8 cellular contexts compared by ENCODE assay signal in genomic region chr22:37658133-37659065, GRCh38. TPM values are rescaled to one million over a fixed set of nuclear protein-coding genes. Genes with fewer than 3 reads are reported as not detected.
DNase-seq lines count a peak whose midpoint lies in the region; ATAC-seq and FAIRE-seq lines count a peak whose summit lies in the region.

Gene PDXP, plus strand, starts transcription at chr22:37658723. Its CDS starts 60 bp downstream, at chr22:37658783.

- peak within 1 kb of the TSS; percentile 48 for H3K4me3 ChIP-seq in endocrine pancreas (ENCODE audit: control insufficient read depth, insufficient read depth, low read length)
- peak within 1 kb of the TSS; percentile 79 to 91 for H3K4me3 ChIP-seq in mesenchymal stem cell (ENCODE audit: insufficient read depth in 1 of 2, low read depth in 1 of 2, low read length in 2 of 2)

- H3K9me3 ChIP-seq in endocrine pancreas (ENCODE audit: control insufficient read depth, low read length) (no peaks in the 10 kb centered on the region), mesenchymal stem cell (ENCODE audit: control insufficient read depth, low read length) (no peaks in the 10 kb centered on the region)

- peak within 1 kb of the TSS; percentile 10 for H2AK5ac ChIP-seq in mesenchymal stem cell (ENCODE audit: low read length, severe bottlenecking)

- peak within 1 kb of the TSS; percentile 89 for H3K4me2 ChIP-seq in mesenchymal stem cell (ENCODE audit: low read length, poor library complexity, severe bottlenecking)

- H3K27me3 ChIP-seq in endocrine pancreas (ENCODE audit: control insufficient read depth, insufficient read depth, low read length) (no peaks in the 10 kb centered on the region), mesenchymal stem cell (ENCODE audit: control insufficient read depth in 1 of 2, insufficient read depth in 1 of 2, low read length in 2 of 2) (no peaks in the 10 kb centered on the region)

- H2BK120ac ChIP-seq in mesenchymal stem cell (ENCODE audit: low read depth, low read length) = no peak within 1 kb of the TSS

- H3K9ac ChIP-seq in endocrine pancreas (ENCODE audit: control insufficient read depth, insufficient read depth, low read length) (peak within 1 kb of the TSS; percentile 48), mesenchymal stem cell (ENCODE audit: low read length) (peak within 1 kb of the TSS; percentile 86)

- H3K36me3 ChIP-seq in endocrine pancreas (ENCODE audit: control insufficient read depth, insufficient read depth, low read length) (no peaks in the 10 kb centered on the region), mesenchymal stem cell (ENCODE audit: control insufficient read depth in 1 of 2, insufficient read depth in 2 of 2, low read depth in 1 of 2, low read length in 2 of 2) (peaks cover 2 to 32% of the 10 kb centered on the region in 2 experiments)

- ATAC-seq in GM21367 (IDR thresholded peaks at IDR 0.05; ENCODE audit: unreplicated experiment) = peak; percentile 69

- peak within 1 kb of the TSS in 1 of 2 experiments; percentile 70 for H2BK12ac ChIP-seq in mesenchymal stem cell (ENCODE audit: low read length in 2 of 2)

- H3K4me1 ChIP-seq in endocrine pancreas (ENCODE audit: control insufficient read depth, insufficient read depth, low read length) (no peaks in the 10 kb centered on the region), mesenchymal stem cell (ENCODE audit: control insufficient read depth, insufficient read depth, low read depth, low read length) (peaks cover 28% of the 10 kb centered on the region)

- H3K14ac ChIP-seq in mesenchymal stem cell (ENCODE audit: low read length in 2 of 2) = peak within 1 kb of the TSS in 1 of 2 experiments; percentile 79

- H3K4ac ChIP-seq in mesenchymal stem cell (ENCODE audit: low read depth in 1 of 2, low read length in 2 of 2) = peak within 1 kb of the TSS; percentile 35 to 55

- peak within 1 kb of the TSS; percentile 83 for H4K8ac ChIP-seq in mesenchymal stem cell (ENCODE audit: low read length)

- FAIRE-seq in HTR-8/SVneo (lab: Jason Lieb, UNC) = peak; percentile 77

- H3K23ac ChIP-seq in mesenchymal stem cell (ENCODE audit: low read length in 2 of 2) = peak within 1 kb of the TSS in 1 of 2 experiments; percentile 95

- H2BK15ac ChIP-seq in mesenchymal stem cell (ENCODE audit: low read depth, poor library complexity, severe bottlenecking) = no peak within 1 kb of the TSS

- H2AFZ ChIP-seq in mesenchymal stem cell (ENCODE audit: low read depth, low read length) = peak within 1 kb of the TSS; percentile 61

- peak within 1 kb of the TSS; percentile 11 for H4K91ac ChIP-seq in mesenchymal stem cell (ENCODE audit: low read length)

- H3K79me1 ChIP-seq in mesenchymal stem cell (replicated peaks; ENCODE audit: low read length, poor library complexity, severe bottlenecking) = peaks cover 16% of the 10 kb centered on the region

- DNase-seq in COLO829 (ENCODE audit: low spot score) = peak; percentile 100
- peak; percentile 96 for DNase-seq in HTR-8/SVneo (ENCODE audit: insufficient read length, low spot score)
- peak; percentile 96 for DNase-seq in NOMO-1 treated with dmso at 0.1 percent for 144 hours (lab: John Stamatoyannopoulos, UW; ENCODE audit: unreplicated experiment)
- DNase-seq in activated CD8-positive, alpha-beta memory T cell treated with anti-CD3 and anti-CD28 coated beads for 48 hours (ENCODE audit: low read depth in 2 of 3, low spot score in 2 of 3) = peak; percentile 96 to 97 (median 96)
- DNase-seq in mesenchymal stem cell = peak; percentile 100
- DNase-seq in stimulated activated CD8-positive, alpha-beta memory T cell treated with anti-CD3 and anti-CD28 coated beads, Interleukin-12 subunit alpha, Interleukin-12 subunit beta, amount 100 ng/mL, for 4 hours (ENCODE audit: low read depth) = peak; percentile 96

- WGBS in mesenchymal stem cell = 1% methylated on average over 83 of the region's 101 CpGs

- H3K18ac ChIP-seq in mesenchymal stem cell (ENCODE audit: low read depth in 1 of 2, low read length in 2 of 2) = peak within 1 kb of the TSS; percentile 9 to 79

- peak within 1 kb of the TSS; percentile 36 for H3K27ac ChIP-seq in mesenchymal stem cell (ENCODE audit: low read length, poor library complexity, severe bottlenecking)

- H2BK5ac ChIP-seq in mesenchymal stem cell (ENCODE audit: low read depth, low read length, poor library complexity, severe bottlenecking) = no peak within 1 kb of the TSS

RNA-seq across cellular contexts. Expression of gene PDXP, which starts in this region (rescaled TPM):
- 7.5 TPM for polyA plus RNA-seq in mesenchymal stem cell (2013, experiment 1 of 2)
- 6.7 TPM for polyA plus RNA-seq in mesenchymal stem cell (2013, experiment 2 of 2)

Comparison
In these comparisons a context has a peak if more than half of its experiments do, and no peak if none do; other contexts are left out.
1. Peak in every context shown above with its lines: DNase-seq, ATAC-seq, H3K4me3 ChIP-seq and H3K27ac ChIP-seq.